In the genomic region with DNA sequence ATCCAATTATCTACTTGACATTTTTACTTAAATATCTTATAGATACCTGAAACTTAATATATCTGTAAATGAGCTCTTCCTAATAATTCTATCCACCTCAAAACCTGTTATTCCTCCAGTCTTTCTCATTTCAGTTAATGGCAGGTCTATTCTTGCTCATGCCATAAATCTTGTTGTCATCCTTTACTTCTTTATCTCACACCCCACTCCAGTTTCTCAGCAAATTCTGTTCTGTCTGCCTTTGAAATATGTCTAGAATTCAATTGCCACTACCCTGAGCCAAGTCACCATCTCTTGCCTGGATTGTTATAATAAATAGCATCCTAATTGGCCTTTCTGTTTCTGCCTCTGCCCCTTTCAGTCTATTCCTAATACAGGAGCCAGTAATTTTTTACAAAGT, we compare ENCODE assay signal across 17 cellular contexts.
DNase-seq lines count a peak whose midpoint lies in the region; ATAC-seq and TF ChIP-seq lines count a peak whose summit lies in the region.
"Had no signal": no experiment of that assay in that cellular context is flagged by ENCODE, and none has a peak within 500 bp of the region (broad histone marks: within the 10 kb centered on the region; RNA-seq: fewer than 3 reads in every experiment).

No MANE protein-coding gene starts in this region.

- ATAC-seq in Right ventricle myocardium inferior: no peak
- no peak for ATAC-seq in memory B cell (ENCODE audit: low read depth)
- ATAC-seq: A549, GM23338 had no signal

- DNase-seq in cardiac muscle cell (ENCODE audit: low read depth in 1 of 2, low spot score in 1 of 2) (peak in 1 of 2 donors; percentile 4), Right ventricle myocardium inferior (ENCODE audit: missing footprints) (no peak), NCI-H2227 (lab: John Stamatoyannopoulos, UW; ENCODE audit: unreplicated experiment) (peak; percentile 28), memory B cell (ENCODE audit: low spot score in 2 of 2) (no peak), GDM1 (lab: John Stamatoyannopoulos, UW) (no peak), SKM-1 (lab: John Stamatoyannopoulos, UW; ENCODE audit: unreplicated experiment) (no peak)
- no peak for DNase-seq in stimulated activated CD4-positive, alpha-beta T cell treated with anti-CD3 and anti-CD28 coated beads, Interleukin-15, amount 100 ng/mL, for 24 hours
- DNase-seq: AML-193; CD4-positive, alpha-beta T cell; DMS153; DMS79; HCEC 1CT had no signal

- H3K4me3 Mint-ChIP-seq in memory B cell: no peak overlapping the region
- H3K4me3 Mint-ChIP-seq: CD4-positive, alpha-beta T cell; GM23338 had no signal

- H3K4me3 ChIP-seq in cardiac muscle cell: no peak overlapping the region
- H3K4me3 ChIP-seq: A549, GM23338 had no signal

- TF ChIP-seq CTCF in cardiac muscle cell (IDR thresholded peaks at IDR 0.05; ENCODE audit: low read depth, low read length): no peak

- H3K27me3 ChIP-seq in cardiac muscle cell: no peaks in the 10 kb centered on the region

- peaks cover 5% of the 10 kb centered on the region for H3K36me3 ChIP-seq in cardiac muscle cell

- H3K9me3 ChIP-seq in cardiac muscle cell (ENCODE audit: low read depth): no peaks in the 10 kb centered on the region
- H3K9me3 ChIP-seq: A549 had no signal

- H3K27me3 Mint-ChIP-seq in memory B cell: no peaks in the 10 kb centered on the region
- H3K27me3 Mint-ChIP-seq: CD4-positive, alpha-beta T cell had no signal

- peak overlapping the region; percentile 2 for H3K27ac Mint-ChIP-seq in memory B cell
- H3K27ac Mint-ChIP-seq: CD4-positive, alpha-beta T cell; GM23338 had no signal

- H3K9me3 Mint-ChIP-seq in memory B cell: peaks cover 4% of the 10 kb centered on the region

- intact Hi-C loops in Right ventricle myocardium inferior (cut with DNase I): no loop called here

- peaks cover 45% of the 10 kb centered on the region for H3K36me3 Mint-ChIP-seq in memory B cell

- H3K4me1 ChIP-seq in cardiac muscle cell (ENCODE audit: low read depth): peaks cover 10% of the 10 kb centered on the region
- H3K4me1 ChIP-seq: A549 had no signal

- peak overlapping the region; percentile 18 for H3K27ac ChIP-seq in cardiac muscle cell
- H3K27ac ChIP-seq: 22Rv1, A549, C4-2B, HL-60 had no signal

- H3K4me1 Mint-ChIP-seq in memory B cell: no peaks in the 10 kb centered on the region
- H3K4me1 Mint-ChIP-seq: GM23338 had no signal
